Comparison of ENCODE assay signal across 8 cellular contexts in genomic region chr1:39657923-39658485, GRCh38. TPM values are rescaled to one million over a fixed set of nuclear protein-coding genes. Genes with fewer than 3 reads are reported as not detected.
A peak's percentile ranks its signal among the peaks of the same experiment; 100 is the strongest.
DNase-seq lines count a peak whose midpoint lies in the region; ATAC-seq and TF ChIP-seq lines count a peak whose summit lies in the region.

No MANE protein-coding gene starts in this region.

- intact Hi-C loops in right lobe of liver (cut with DNase I) = loop anchor here (10.0 kb wide), 1 partner anchor 53 kb away; no protein-coding TSS in a partner anchor

- H3K36me3 ChIP-seq in right lobe of liver = no peaks in the 10 kb centered on the region

- 6% methylated on average over 5 of the region's 6 CpGs for WGBS in right lobe of liver (ENCODE audit: insufficient coverage, low coverage, low lambda C conversion rate, missing lambda C conversion rate)

- DNase-seq in AG09309 (ENCODE audit: low read depth) = no peak
- DNase-seq in GM19238 (ENCODE audit: insufficient read length, low spot score) = peak; percentile 46
- DNase-seq in NCI-H2227 (lab: John Stamatoyannopoulos, UW; ENCODE audit: unreplicated experiment) = peak; percentile 73
- DNase-seq in WTC11 (ENCODE audit: low spot score) = peak; percentile 81
- DNase-seq in chondrocyte (ENCODE audit: low spot score) = no peak
- peak; percentile 47 to 67 (median 63) for DNase-seq in right lobe of liver
- DNase-seq in stimulated activated CD8-positive, alpha-beta memory T cell treated with anti-CD3 and anti-CD28 coated beads, Interleukin-15, amount 100 ng/mL, for 24 hours (ENCODE audit: low read depth) = peak; percentile 37

- no peaks in the 10 kb centered on the region for H3K9me3 Mint-ChIP-seq in WTC11
- H3K9me3 Mint-ChIP-seq in chondrocyte (ENCODE audit: low read depth) = no peaks in the 10 kb centered on the region

- no peaks in the 10 kb centered on the region for H3K36me3 Mint-ChIP-seq in WTC11
- no peaks in the 10 kb centered on the region for H3K36me3 Mint-ChIP-seq in chondrocyte (ENCODE audit: low read depth)

- H3K4me1 Mint-ChIP-seq in WTC11 (peaks cover 5% of the 10 kb centered on the region), chondrocyte (ENCODE audit: low read depth) (peaks cover 16% of the 10 kb centered on the region)

- TF ChIP-seq CTCF in AG09309 (IDR thresholded peaks at IDR 0.05; ENCODE audit: control insufficient read depth, insufficient read depth, low read depth, low read length, missing control alignments) = peak; percentile 76
- peak; percentile 76 for TF ChIP-seq CTCF in WTC11 (IDR thresholded peaks at IDR 0.05)
- TF ChIP-seq CTCF in chondrocyte (IDR thresholded peaks at IDR 0.05) = peak; percentile 90
- TF ChIP-seq CTCF in right lobe of liver (IDR thresholded peaks at IDR 0.05) = peak; percentile 47 to 82 (median 68)

- no peak overlapping the region for H3K27ac Mint-ChIP-seq in WTC11
- H3K27ac Mint-ChIP-seq in chondrocyte (ENCODE audit: unreplicated experiment) = peak overlapping the region; percentile 18

- ATAC-seq in WTC11 = peak; percentile 90
- peak; percentile 60 to 81 (median 68) for ATAC-seq in right lobe of liver
- no peak for ATAC-seq in GM18867 (IDR thresholded peaks at IDR 0.05; ENCODE audit: unreplicated experiment)

- H3K4me1 ChIP-seq in right lobe of liver = no peaks in the 10 kb centered on the region

- CTCF ChIA-PET in WTC11 (lab: Charles Lee) = interaction anchor here (0.6 to 4.9 kb wide), 50 partner anchors 9 to 962 kb away, joined by 3 to 124 read pairs (median 6); partner anchors contain the start of genes BMP8A, BMP8B, HEYL and HPCAL4

- no peak overlapping the region for H3K27ac ChIP-seq in right lobe of liver

- TF ChIP-seq POLR2A in right lobe of liver (IDR thresholded peaks at IDR 0.05) = no peak

- H3K27me3 Mint-ChIP-seq in WTC11 (ENCODE audit: low read depth) = peaks cover 97% of the 10 kb centered on the region
- peaks cover 13% of the 10 kb centered on the region for H3K27me3 Mint-ChIP-seq in chondrocyte (ENCODE audit: low read depth)

- H3K27me3 ChIP-seq in right lobe of liver = no peaks in the 10 kb centered on the region

- H3K4me3 Mint-ChIP-seq in WTC11 (no peak overlapping the region), chondrocyte (ENCODE audit: unreplicated experiment) (peak overlapping the region; percentile 3)

- no peaks in the 10 kb centered on the region for H3K9me3 ChIP-seq in right lobe of liver

- POLR2A ChIA-PET in WTC11 (lab: Charles Lee) = interaction anchor here (1.0 to 1.3 kb wide), 2 partner anchors 14 to 52 kb away, joined by 4 to 6 read pairs; partner anchors contain the start of gene NT5C1A

- H3K4me3 ChIP-seq in AG09309 (ENCODE audit: control insufficient read depth, low read depth, low read length) (no peak overlapping the region), right lobe of liver (no peak overlapping the region)

TF ChIP-seq in WTC11, 78 proteins besides CTCF, POLR2A, EP300 and RAD21 (continues in another document):
- TF ChIP-seq, protein P1, sequence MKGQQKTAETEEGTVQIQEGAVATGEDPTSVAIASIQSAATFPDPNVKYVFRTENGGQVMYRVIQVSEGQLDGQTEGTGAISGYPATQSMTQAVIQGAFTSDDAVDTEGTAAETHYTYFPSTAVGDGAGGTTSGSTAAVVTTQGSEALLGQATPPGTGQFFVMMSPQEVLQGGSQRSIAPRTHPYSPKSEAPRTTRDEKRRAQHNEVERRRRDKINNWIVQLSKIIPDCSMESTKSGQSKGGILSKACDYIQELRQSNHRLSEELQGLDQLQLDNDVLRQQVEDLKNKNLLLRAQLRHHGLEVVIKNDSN (CRISPR knock-in tag; IDR thresholded peaks at IDR 0.05) = no peak
- TF ChIP-seq GABPB1 (CRISPR knock-in tag; IDR thresholded peaks at IDR 0.05) (no peak), ATF1 (CRISPR knock-in tag; IDR thresholded peaks at IDR 0.05) (no peak), ATF3 (CRISPR knock-in tag; conservative IDR thresholded peaks at IDR 0.05) (no peak), MAX (CRISPR knock-in tag; IDR thresholded peaks at IDR 0.05) (no peak), HMGA2 (CRISPR knock-in tag; IDR thresholded peaks at IDR 0.05) (no peak), RELA (CRISPR knock-in tag; IDR thresholded peaks at IDR 0.05; ENCODE audit: borderline replicate concordance) (no peak), FOXP1 (CRISPR knock-in tag; IDR thresholded peaks at IDR 0.05; ENCODE audit: borderline replicate concordance) (no peak), FOXP4 (CRISPR knock-in tag; IDR thresholded peaks at IDR 0.05) (no peak), NR3C1 (CRISPR knock-in tag; conservative IDR thresholded peaks at IDR 0.05; ENCODE audit: low read depth) (no peak), NFYB (CRISPR knock-in tag; conservative IDR thresholded peaks at IDR 0.05; ENCODE audit: low read depth) (no peak), FOXK1 (CRISPR knock-in tag; IDR thresholded peaks at IDR 0.05) (no peak)
- TF ChIP-seq, protein P2, sequence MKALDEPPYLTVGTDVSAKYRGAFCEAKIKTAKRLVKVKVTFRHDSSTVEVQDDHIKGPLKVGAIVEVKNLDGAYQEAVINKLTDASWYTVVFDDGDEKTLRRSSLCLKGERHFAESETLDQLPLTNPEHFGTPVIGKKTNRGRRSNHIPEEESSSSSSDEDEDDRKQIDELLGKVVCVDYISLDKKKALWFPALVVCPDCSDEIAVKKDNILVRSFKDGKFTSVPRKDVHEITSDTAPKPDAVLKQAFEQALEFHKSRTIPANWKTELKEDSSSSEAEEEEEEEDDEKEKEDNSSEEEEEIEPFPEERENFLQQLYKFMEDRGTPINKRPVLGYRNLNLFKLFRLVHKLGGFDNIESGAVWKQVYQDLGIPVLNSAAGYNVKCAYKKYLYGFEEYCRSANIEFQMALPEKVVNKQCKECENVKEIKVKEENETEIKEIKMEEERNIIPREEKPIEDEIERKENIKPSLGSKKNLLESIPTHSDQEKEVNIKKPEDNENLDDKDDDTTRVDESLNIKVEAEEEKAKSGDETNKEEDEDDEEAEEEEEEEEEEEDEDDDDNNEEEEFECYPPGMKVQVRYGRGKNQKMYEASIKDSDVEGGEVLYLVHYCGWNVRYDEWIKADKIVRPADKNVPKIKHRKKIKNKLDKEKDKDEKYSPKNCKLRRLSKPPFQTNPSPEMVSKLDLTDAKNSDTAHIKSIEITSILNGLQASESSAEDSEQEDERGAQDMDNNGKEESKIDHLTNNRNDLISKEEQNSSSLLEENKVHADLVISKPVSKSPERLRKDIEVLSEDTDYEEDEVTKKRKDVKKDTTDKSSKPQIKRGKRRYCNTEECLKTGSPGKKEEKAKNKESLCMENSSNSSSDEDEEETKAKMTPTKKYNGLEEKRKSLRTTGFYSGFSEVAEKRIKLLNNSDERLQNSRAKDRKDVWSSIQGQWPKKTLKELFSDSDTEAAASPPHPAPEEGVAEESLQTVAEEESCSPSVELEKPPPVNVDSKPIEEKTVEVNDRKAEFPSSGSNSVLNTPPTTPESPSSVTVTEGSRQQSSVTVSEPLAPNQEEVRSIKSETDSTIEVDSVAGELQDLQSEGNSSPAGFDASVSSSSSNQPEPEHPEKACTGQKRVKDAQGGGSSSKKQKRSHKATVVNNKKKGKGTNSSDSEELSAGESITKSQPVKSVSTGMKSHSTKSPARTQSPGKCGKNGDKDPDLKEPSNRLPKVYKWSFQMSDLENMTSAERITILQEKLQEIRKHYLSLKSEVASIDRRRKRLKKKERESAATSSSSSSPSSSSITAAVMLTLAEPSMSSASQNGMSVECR (CRISPR knock-in tag; IDR thresholded peaks at IDR 0.05; ENCODE audit: borderline replicate concordance) = no peak
- TF ChIP-seq, protein P3, sequence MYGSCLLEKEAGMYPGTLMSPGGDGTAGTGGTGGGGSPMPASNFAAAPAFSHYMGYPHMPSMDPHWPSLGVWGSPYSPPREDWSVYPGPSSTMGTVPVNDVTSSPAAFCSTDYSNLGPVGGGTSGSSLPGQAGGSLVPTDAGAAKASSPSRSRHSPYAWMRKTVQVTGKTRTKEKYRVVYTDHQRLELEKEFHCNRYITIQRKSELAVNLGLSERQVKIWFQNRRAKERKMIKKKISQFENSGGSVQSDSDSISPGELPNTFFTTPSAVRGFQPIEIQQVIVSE (CRISPR knock-in tag; IDR thresholded peaks at IDR 0.05; ENCODE audit: borderline replicate concordance) = no peak

RNA-seq across cellular contexts. Expression of gene NT5C1A, which starts 13.9 kb away (rescaled TPM):
- total RNA-seq in WTC11 (2021) (not detected in 3 replicates), chondrocyte (0.31 to 0.32 TPM in 2 of 3 replicates, not detected in the other), right lobe of liver (not detected)

RNA-seq across cellular contexts. Expression of gene HEYL, which starts 18.6 kb away (rescaled TPM):
- total RNA-seq in WTC11 (2021) = 2.3 to 3.6 TPM (median 3.2 TPM) in 3 replicates
- 11.8 to 65.1 TPM (median 63.2 TPM) in 3 replicates for total RNA-seq in chondrocyte
- 1 to 10 TPM in 4 of 6 experiments, under 1 TPM in 2; 0.98 to 2.6 (median 1.6) TPM for total RNA-seq in right lobe of liver

RNA-seq across cellular contexts. Expression of gene HPCAL4, which starts 33.2 kb away (rescaled TPM):
- total RNA-seq in WTC11 (2021) (0.50 to 0.80 TPM (median 0.60 TPM) in 3 replicates), chondrocyte (not detected in 3 replicates), right lobe of liver (not detected)

Comparison
In these comparisons a context has a peak if more than half of its experiments do, and no peak if none do; other contexts are left out.
1. DNase-seq: peak in GM19238 (single experiment), NCI-H2227 (single experiment), WTC11 (single experiment), right lobe of liver (3 of 3) and stimulated activated CD8-positive, alpha-beta memory T cell treated with anti-CD3 and anti-CD28 coated beads, Interleukin-15, amount 100 ng/mL, for 24 hours (single experiment); none in AG09309 (single experiment) and chondrocyte (single experiment).
2. Peak in every context shown above with its lines, with median percentiles within 50 percentile points of each other: CTCF ChIP-seq.